In the genomic region with DNA sequence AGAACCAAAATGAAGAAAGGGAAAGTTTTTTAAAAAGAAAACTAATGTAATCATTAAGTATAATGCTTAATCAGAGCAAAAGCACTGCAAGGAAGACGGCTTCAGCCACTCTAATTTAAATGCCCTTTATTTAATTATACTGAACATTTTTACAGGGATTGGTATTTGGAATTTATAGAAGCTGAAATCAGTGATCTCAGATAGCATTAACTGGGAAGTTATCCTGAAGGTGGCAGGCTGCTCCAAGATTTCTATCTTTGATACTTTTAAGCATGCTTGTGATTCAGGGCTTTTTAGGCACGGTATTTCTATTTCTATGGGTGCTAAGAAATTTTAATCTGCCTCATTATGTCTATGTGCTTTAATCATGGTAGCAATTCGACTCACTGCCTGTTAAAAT, we compare ENCODE assay signal across 8 cellular contexts. TPM values are rescaled to one million over a fixed set of nuclear protein-coding genes. Genes with fewer than 3 reads are reported as not detected.
DNase-seq lines count a peak whose midpoint lies in the region; ATAC-seq lines count a peak whose summit lies in the region.

No MANE protein-coding gene starts in this region.

- H3K36me3 Mint-ChIP-seq in activated CD4-positive, alpha-beta T cell treated with anti-CD3 and anti-CD28 coated beads for 36 hours (ENCODE audit: low read depth): peaks cover 17% of the 10 kb centered on the region
- H3K36me3 Mint-ChIP-seq in activated T-helper 1 cell treated with anti-CD3 and anti-CD28 coated beads, Interleukin-12 subunit alpha, Interleukin-12 subunit beta, Interleukin-2, Interleukin-4 antibody, amounts not matched to agents 30 ng/mL and 10 ng/mL and 1 ng/mL, durations not matched to agents 14 hours and 24 hours and 36 hours (ENCODE audit: low read depth): peaks cover 10% of the 10 kb centered on the region

- CTCF ChIA-PET in activated CD4-positive, alpha-beta T cell treated with anti-CD3 and anti-CD28 coated beads for 36 hours (lab: Charles Lee): interaction anchor here (0.9 to 4.2 kb wide), 10 partner anchors 8 to 274 kb away, joined by 3 to 24 read pairs (median 6); no protein-coding TSS in a partner anchor

- peak overlapping the region; percentile 92 for H3K4me3 Mint-ChIP-seq in activated CD4-positive, alpha-beta T cell treated with anti-CD3 and anti-CD28 coated beads for 36 hours
- H3K4me3 Mint-ChIP-seq in activated T-helper 1 cell treated with anti-CD3 and anti-CD28 coated beads, Interleukin-12 subunit alpha, Interleukin-12 subunit beta, Interleukin-2, Interleukin-4 antibody, amounts not matched to agents 30 ng/mL and 10 ng/mL and 1 ng/mL, durations not matched to agents 14 hours and 24 hours and 36 hours: peak overlapping the region; percentile 29

- H3K4me3 ChIP-seq in skeletal muscle tissue (ENCODE audit: low read length in 3 of 3): peak overlapping the region in 1 of 3 donors; percentile 97

- no peaks in the 10 kb centered on the region for H3K27me3 ChIP-seq in skeletal muscle tissue (ENCODE audit: control insufficient read depth in 3 of 3, insufficient read depth in 3 of 3, low read length in 3 of 3)

- H3K9me3 Mint-ChIP-seq in activated CD4-positive, alpha-beta T cell treated with anti-CD3 and anti-CD28 coated beads for 36 hours (ENCODE audit: low read depth): no peaks in the 10 kb centered on the region
- no peaks in the 10 kb centered on the region for H3K9me3 Mint-ChIP-seq in activated T-helper 1 cell treated with anti-CD3 and anti-CD28 coated beads, Interleukin-12 subunit alpha, Interleukin-12 subunit beta, Interleukin-2, Interleukin-4 antibody, amounts not matched to agents 30 ng/mL and 10 ng/mL and 1 ng/mL, durations not matched to agents 14 hours and 24 hours and 36 hours

- H3K36me3 ChIP-seq in skeletal muscle tissue (ENCODE audit: control insufficient read depth in 3 of 3, insufficient read depth in 3 of 3, low read length in 3 of 3): peaks cover 7 to 18% (median 7%) of the 10 kb centered on the region in 3 donors

- H3K27ac ChIP-seq in skeletal muscle tissue (ENCODE audit: low read depth, low read length): peak overlapping the region; percentile 91

- intact Hi-C loops in activated CD4-positive, alpha-beta T cell treated with anti-CD3 and anti-CD28 coated beads for 36 hours (cut with DNase I, micrococcal nuclease): loop anchor here (2.0 to 5.0 kb wide), 4 partner anchors 150 to 1322 kb away; a partner anchor contains a TSS
- intact Hi-C loops in activated T-helper 1 cell treated with anti-CD3 and anti-CD28 coated beads, Interleukin-12 subunit alpha, Interleukin-12 subunit beta, Interleukin-2, Interleukin-4 antibody, amounts not matched to agents 30 ng/mL and 10 ng/mL and 1 ng/mL, durations not matched to agents 14 hours and 24 hours and 36 hours (cut with micrococcal nuclease): loop anchor here (1.0 to 10.0 kb wide), 4 partner anchors 155 to 594 kb away; no protein-coding TSS in a partner anchor

- peaks cover 9 to 21% (median 18%) of the 10 kb centered on the region in 3 donors for H3K4me1 ChIP-seq in skeletal muscle tissue (ENCODE audit: control insufficient read depth in 3 of 3, insufficient read depth in 3 of 3, low read length in 3 of 3)

- H3K4me1 Mint-ChIP-seq in activated CD4-positive, alpha-beta T cell treated with anti-CD3 and anti-CD28 coated beads for 36 hours: peaks cover 32% of the 10 kb centered on the region
- H3K4me1 Mint-ChIP-seq in activated T-helper 1 cell treated with anti-CD3 and anti-CD28 coated beads, Interleukin-12 subunit alpha, Interleukin-12 subunit beta, Interleukin-2, Interleukin-4 antibody, amounts not matched to agents 30 ng/mL and 10 ng/mL and 1 ng/mL, durations not matched to agents 14 hours and 24 hours and 36 hours (ENCODE audit: low read depth): peaks cover 21% of the 10 kb centered on the region

- peaks cover 15% of the 10 kb centered on the region for H3K27me3 Mint-ChIP-seq in activated CD4-positive, alpha-beta T cell treated with anti-CD3 and anti-CD28 coated beads for 36 hours
- peaks cover 2% of the 10 kb centered on the region for H3K27me3 Mint-ChIP-seq in activated T-helper 1 cell treated with anti-CD3 and anti-CD28 coated beads, Interleukin-12 subunit alpha, Interleukin-12 subunit beta, Interleukin-2, Interleukin-4 antibody, amounts not matched to agents 30 ng/mL and 10 ng/mL and 1 ng/mL, durations not matched to agents 14 hours and 24 hours and 36 hours (ENCODE audit: insufficient read depth)

- POLR2A ChIA-PET in activated CD4-positive, alpha-beta T cell treated with anti-CD3 and anti-CD28 coated beads for 36 hours (lab: Charles Lee): interaction anchor here (0.6 to 2.1 kb wide), 2 partner anchors 8 to 24 kb away, joined by 5 to 10 read pairs; no protein-coding TSS in a partner anchor

- no peak overlapping the region for H3K27ac Mint-ChIP-seq in activated CD4-positive, alpha-beta T cell treated with anti-CD3 and anti-CD28 coated beads for 36 hours
- no peak overlapping the region for H3K27ac Mint-ChIP-seq in activated T-helper 1 cell treated with anti-CD3 and anti-CD28 coated beads, Interleukin-12 subunit alpha, Interleukin-12 subunit beta, Interleukin-2, Interleukin-4 antibody, amounts not matched to agents 30 ng/mL and 10 ng/mL and 1 ng/mL, durations not matched to agents 14 hours and 24 hours and 36 hours

- DNase-seq in activated CD4-positive, alpha-beta T cell treated with anti-CD3 and anti-CD28 coated beads for 36 hours: peak; percentile 18
- no peak for DNase-seq in activated CD4-positive, alpha-beta T cell treated with anti-CD3 and anti-CD28 coated beads for 1 hour
- DNase-seq in NCI-H1105 (lab: John Stamatoyannopoulos, UW): peak; percentile 20
- no peak for DNase-seq in activated T-helper 1 cell treated with anti-CD3 and anti-CD28 coated beads, Interleukin-12 subunit alpha, Interleukin-12 subunit beta, Interleukin-2, Interleukin-4 antibody, amounts not matched to agents 30 ng/mL and 10 ng/mL and 1 ng/mL, durations not matched to agents 14 hours and 24 hours and 36 hours (ENCODE audit: low spot score)
- peak; percentile 16 for DNase-seq in hepatic stellate cell (ENCODE audit: low spot score)

- H3K9me3 ChIP-seq in skeletal muscle tissue (ENCODE audit: control insufficient read depth in 3 of 3, low read length in 3 of 3): no peaks in the 10 kb centered on the region

- peak overlapping the region; percentile 36 to 92 (median 91) for H3K9ac ChIP-seq in skeletal muscle tissue (ENCODE audit: low read depth in 1 of 3, low read length in 3 of 3)

- no peak for ATAC-seq in activated CD4-positive, alpha-beta T cell treated with anti-CD3 and anti-CD28 coated beads for 36 hours
- ATAC-seq in HG03196 (IDR thresholded peaks at IDR 0.05; ENCODE audit: unreplicated experiment) (no peak), GM21723 (IDR thresholded peaks at IDR 0.05; ENCODE audit: unreplicated experiment) (no peak)

RNA-seq across cellular contexts. Expression of a gene that starts 1.3 kb away (rescaled TPM):
- 10 to 100 TPM; 65.4 to 84.6 TPM for total RNA-seq in activated CD4-positive, alpha-beta T cell treated with anti-CD3 and anti-CD28 coated beads for 36 hours
- 73.4 and 74.1 TPM in 2 replicates for total RNA-seq in activated T-helper 1 cell treated with anti-CD3 and anti-CD28 coated beads, Interleukin-12 subunit alpha, Interleukin-12 subunit beta, Interleukin-2, Interleukin-4 antibody, amounts not matched to agents 30 ng/mL and 10 ng/mL and 1 ng/mL, durations not matched to agents 14 hours and 24 hours and 36 hours
- total RNA-seq in skeletal muscle tissue: 12.0 TPM

RNA-seq across cellular contexts. Expression of a gene that starts 25.5 kb away (rescaled TPM):
- total RNA-seq in activated CD4-positive, alpha-beta T cell treated with anti-CD3 and anti-CD28 coated beads for 36 hours: 1 to 10 TPM in 1 of 2 experiments, under 1 TPM in 1; 0.93 to 1.3 TPM
- 0.08 and 0.27 TPM in 2 replicates for total RNA-seq in activated T-helper 1 cell treated with anti-CD3 and anti-CD28 coated beads, Interleukin-12 subunit alpha, Interleukin-12 subunit beta, Interleukin-2, Interleukin-4 antibody, amounts not matched to agents 30 ng/mL and 10 ng/mL and 1 ng/mL, durations not matched to agents 14 hours and 24 hours and 36 hours
- not detected for total RNA-seq in skeletal muscle tissue

Comparison
In these comparisons a context has a peak if more than half of its experiments do, and no peak if none do; other contexts are left out.
1. DNase-seq: peak in activated CD4-positive, alpha-beta T cell treated with anti-CD3 and anti-CD28 coated beads for 36 hours (single experiment), NCI-H1105 (single experiment) and hepatic stellate cell (single experiment); none in activated CD4-positive, alpha-beta T cell treated with anti-CD3 and anti-CD28 coated beads for 1 hour (single experiment) and activated T-helper 1 cell treated with anti-CD3 and anti-CD28 coated beads, Interleukin-12 subunit alpha, Interleukin-12 subunit beta, Interleukin-2, Interleukin-4 antibody, amounts not matched to agents 30 ng/mL and 10 ng/mL and 1 ng/mL, durations not matched to agents 14 hours and 24 hours and 36 hours (single experiment).